In the genomic region with DNA sequence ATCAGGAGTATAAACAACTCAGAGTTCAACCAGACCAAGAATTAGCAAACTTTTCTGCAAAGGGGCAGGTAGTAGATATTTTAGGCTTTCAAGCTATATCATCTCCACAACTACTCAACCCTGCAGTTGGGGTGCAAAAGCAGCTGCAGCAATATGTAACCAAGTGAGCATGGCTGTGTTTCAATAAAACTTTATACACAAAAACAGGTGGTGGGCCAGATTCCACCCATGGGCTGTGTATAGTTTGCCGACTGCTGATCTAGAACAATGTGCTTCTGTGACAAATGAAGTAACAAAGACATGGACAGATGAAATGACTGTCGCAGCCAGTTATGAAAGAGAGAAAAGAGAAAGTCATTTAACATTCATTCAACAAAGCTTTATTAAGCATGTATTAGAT, we compare ENCODE assay signal across 1 cellular context.
A peak's percentile ranks its signal among the peaks of the same experiment; 100 is the strongest.
TF ChIP-seq lines count a peak whose summit lies in the region.

No MANE protein-coding gene starts in this region.

TF ChIP-seq in GM12878, 131 proteins besides CTCF, POLR2A, EP300 and RAD21 (continued from another document):
- TF ChIP-seq, protein P1, sequence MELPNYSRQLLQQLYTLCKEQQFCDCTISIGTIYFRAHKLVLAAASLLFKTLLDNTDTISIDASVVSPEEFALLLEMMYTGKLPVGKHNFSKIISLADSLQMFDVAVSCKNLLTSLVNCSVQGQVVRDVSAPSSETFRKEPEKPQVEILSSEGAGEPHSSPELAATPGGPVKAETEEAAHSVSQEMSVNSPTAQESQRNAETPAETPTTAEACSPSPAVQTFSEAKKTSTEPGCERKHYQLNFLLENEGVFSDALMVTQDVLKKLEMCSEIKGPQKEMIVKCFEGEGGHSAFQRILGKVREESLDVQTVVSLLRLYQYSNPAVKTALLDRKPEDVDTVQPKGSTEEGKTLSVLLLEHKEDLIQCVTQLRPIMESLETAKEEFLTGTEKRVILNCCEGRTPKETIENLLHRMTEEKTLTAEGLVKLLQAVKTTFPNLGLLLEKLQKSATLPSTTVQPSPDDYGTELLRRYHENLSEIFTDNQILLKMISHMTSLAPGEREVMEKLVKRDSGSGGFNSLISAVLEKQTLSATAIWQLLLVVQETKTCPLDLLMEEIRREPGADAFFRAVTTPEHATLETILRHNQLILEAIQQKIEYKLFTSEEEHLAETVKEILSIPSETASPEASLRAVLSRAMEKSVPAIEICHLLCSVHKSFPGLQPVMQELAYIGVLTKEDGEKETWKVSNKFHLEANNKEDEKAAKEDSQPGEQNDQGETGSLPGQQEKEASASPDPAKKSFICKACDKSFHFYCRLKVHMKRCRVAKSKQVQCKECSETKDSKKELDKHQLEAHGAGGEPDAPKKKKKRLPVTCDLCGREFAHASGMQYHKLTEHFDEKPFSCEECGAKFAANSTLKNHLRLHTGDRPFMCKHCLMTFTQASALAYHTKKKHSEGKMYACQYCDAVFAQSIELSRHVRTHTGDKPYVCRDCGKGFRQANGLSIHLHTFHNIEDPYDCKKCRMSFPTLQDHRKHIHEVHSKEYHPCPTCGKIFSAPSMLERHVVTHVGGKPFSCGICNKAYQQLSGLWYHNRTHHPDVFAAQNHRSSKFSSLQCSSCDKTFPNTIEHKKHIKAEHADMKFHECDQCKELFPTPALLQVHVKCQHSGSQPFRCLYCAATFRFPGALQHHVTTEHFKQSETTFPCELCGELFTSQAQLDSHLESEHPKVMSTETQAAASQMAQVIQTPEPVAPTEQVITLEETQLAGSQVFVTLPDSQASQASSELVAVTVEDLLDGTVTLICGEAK (IDR thresholded peaks at IDR 0.05; ENCODE audit: borderline replicate concordance) = peak; percentile 51
- no peak for TF ChIP-seq NRF1 (conservative IDR thresholded peaks at IDR 0.05; ENCODE audit: low read depth, low read length)
- TF ChIP-seq SPI1 (IDR thresholded peaks at IDR 0.05; ENCODE audit: borderline replicate concordance, insufficient read depth, low read depth, low read length) = no peak
TF ChIP-seq in GM12878: peak in this region for 1.
